In genomic region chr16:74305978-74306784, GRCh38 we compare ENCODE assay signal across 23 cellular contexts. TPM values are rescaled to one million over a fixed set of nuclear protein-coding genes. Genes with fewer than 3 reads are reported as not detected.
A peak's percentile ranks its signal among the peaks of the same experiment; 100 is the strongest.
DNase-seq lines count a peak whose midpoint lies in the region; ATAC-seq, FAIRE-seq and TF ChIP-seq lines count a peak whose summit lies in the region.
"Had no signal": no experiment of that assay in that cellular context is flagged by ENCODE, and none has a peak within 500 bp of the region (broad histone marks: within the 10 kb centered on the region; RNA-seq: fewer than 3 reads in every experiment).

No MANE protein-coding gene starts in this region.

- CTCF ChIA-PET in activated CD4-positive, alpha-beta T cell treated with anti-CD3 and anti-CD28 coated beads for 36 hours (lab: Charles Lee): interaction anchor here (1.0 to 1.7 kb wide), 2 partner anchors 9 to 14 kb away, joined by 4 to 6 read pairs; no protein-coding TSS in a partner anchor
- CTCF ChIA-PET in naive thymus-derived CD4-positive, alpha-beta T cell (lab: Charles Lee): interaction anchor here (0.6 kb wide), 1 partner anchor 130 kb away, joined by 3 read pairs; no protein-coding TSS in a partner anchor

- no peaks in the 10 kb centered on the region for H3K27me3 Mint-ChIP-seq in activated CD4-positive, alpha-beta T cell treated with anti-CD3 and anti-CD28 coated beads for 36 hours
- no peaks in the 10 kb centered on the region for H3K27me3 Mint-ChIP-seq in activated naive CD8-positive, alpha-beta T cell treated with anti-CD3 and anti-CD28 coated beads for 36 hours
- no peaks in the 10 kb centered on the region for H3K27me3 Mint-ChIP-seq in naive thymus-derived CD4-positive, alpha-beta T cell
- H3K27me3 Mint-ChIP-seq: activated naive CD4-positive, alpha-beta T cell treated with anti-CD3 and anti-CD28 coated beads, Interleukin-2, amount 10 ng/mL, durations not matched to agents 7 days and 5 days had no signal

- no peaks in the 10 kb centered on the region for H3K9me3 ChIP-seq in naive thymus-derived CD4-positive, alpha-beta T cell (ENCODE audit: control insufficient read depth in 2 of 3, low read length in 3 of 3)
- H3K9me3 ChIP-seq: BE2C, Peyer's patch, psoas muscle, tibial artery had no signal

- intact Hi-C loops in activated CD4-positive, alpha-beta T cell treated with anti-CD3 and anti-CD28 coated beads for 36 hours (cut with DNase I, micrococcal nuclease): no loop called here
- intact Hi-C loops in naive thymus-derived CD4-positive, alpha-beta T cell (cut with micrococcal nuclease): loop anchor here in 1 of 2 donors (5.0 kb wide), 1 partner anchor 126 kb away; no protein-coding TSS in a partner anchor

- ATAC-seq in activated CD4-positive, alpha-beta T cell treated with anti-CD3 and anti-CD28 coated beads for 36 hours: peak; percentile 57
- no peak for ATAC-seq in naive thymus-derived CD4-positive, alpha-beta T cell
- ATAC-seq in GM21381 (IDR thresholded peaks at IDR 0.05; ENCODE audit: unreplicated experiment): no peak
- ATAC-seq: psoas muscle had no signal

- no peaks in the 10 kb centered on the region for H3K9me3 Mint-ChIP-seq in activated CD4-positive, alpha-beta T cell treated with anti-CD3 and anti-CD28 coated beads for 36 hours (ENCODE audit: low read depth)
- no peaks in the 10 kb centered on the region for H3K9me3 Mint-ChIP-seq in activated naive CD8-positive, alpha-beta T cell treated with anti-CD3 and anti-CD28 coated beads for 36 hours
- H3K9me3 Mint-ChIP-seq in naive thymus-derived CD4-positive, alpha-beta T cell: no peaks in the 10 kb centered on the region
- H3K9me3 Mint-ChIP-seq: activated naive CD4-positive, alpha-beta T cell treated with anti-CD3 and anti-CD28 coated beads, Interleukin-2, amount 10 ng/mL, durations not matched to agents 7 days and 5 days; neural progenitor cell had no signal

- no peak for TF ChIP-seq POLR2A in GM12891 (IDR thresholded peaks at IDR 0.05; ENCODE audit: low read depth, low read length)

- no peaks in the 10 kb centered on the region for H3K4me1 ChIP-seq in naive thymus-derived CD4-positive, alpha-beta T cell (ENCODE audit: control insufficient read depth in 2 of 2, insufficient read depth in 2 of 2, low read length in 2 of 2)
- H3K4me1 ChIP-seq: BE2C, neural progenitor cell, Peyer's patch, psoas muscle, tibial artery had no signal

- POLR2A ChIA-PET in activated CD4-positive, alpha-beta T cell treated with anti-CD3 and anti-CD28 coated beads for 36 hours (lab: Charles Lee): no interaction called here
- POLR2A ChIA-PET in naive thymus-derived CD4-positive, alpha-beta T cell (lab: Charles Lee): interaction anchor here (3.8 kb wide), 1 partner anchor 9 kb away, joined by 19 read pairs; the partner anchor contains the start of gene PSMD7

- FAIRE-seq in GM12891 (lab: Jason Lieb, UNC): no peak

- H3K36me3 Mint-ChIP-seq in activated CD4-positive, alpha-beta T cell treated with anti-CD3 and anti-CD28 coated beads for 36 hours (ENCODE audit: low read depth): peaks cover 53% of the 10 kb centered on the region
- H3K36me3 Mint-ChIP-seq in activated naive CD8-positive, alpha-beta T cell treated with anti-CD3 and anti-CD28 coated beads for 36 hours: peaks cover 19% of the 10 kb centered on the region
- peaks cover 6 to 36% (median 17%) of the 10 kb centered on the region in 5 donors for H3K36me3 Mint-ChIP-seq in naive thymus-derived CD4-positive, alpha-beta T cell

- H3K36me3 ChIP-seq in naive thymus-derived CD4-positive, alpha-beta T cell (ENCODE audit: control insufficient read depth in 2 of 3, insufficient read depth in 3 of 3, low read length in 3 of 3): peaks cover 41 to 65% (median 41%) of the 10 kb centered on the region in 3 experiments

- DNase-seq in activated CD4-positive, alpha-beta T cell treated with anti-CD3 and anti-CD28 coated beads for 36 hours: no peak
- DNase-seq in activated CD4-positive, alpha-beta T cell treated with anti-CD3 and anti-CD28 coated beads for 1 hour: no peak
- DNase-seq in GM12891 (ENCODE audit: insufficient read length, low spot score): no peak
- DNase-seq in activated naive CD8-positive, alpha-beta T cell treated with anti-CD3 and anti-CD28 coated beads for 36 hours: no peak
- no peak for DNase-seq in naive thymus-derived CD4-positive, alpha-beta T cell
- no peak for DNase-seq in stimulated activated CD4-positive, alpha-beta T cell treated with anti-CD3 and anti-CD28 coated beads, Interleukin-2, amount 100 ng/mL, for 48 hours
- DNase-seq in ureter (ENCODE audit: low spot score): no peak
- DNase-seq: activated naive CD4-positive, alpha-beta T cell treated with anti-CD3 and anti-CD28 coated beads, Interleukin-2, amount 10 ng/mL, durations not matched to agents 7 days and 5 days; aorta; BE2C; central memory CD4-positive, alpha-beta T cell; COR-L47; DMS79; NCI-H1048; NCI-H2029 treated with DMSO at 0.1 percent for 48 hours; Peyer's patch; psoas muscle; stimulated activated CD4-positive, alpha-beta T cell treated with anti-CD3 and anti-CD28 coated beads, Interleukin-4, amount 100 ng/mL, for 1 hour; stimulated activated naive CD4-positive, alpha-beta T cell treated with Interleukin-2 at 50 U/mL for 16 hours; tibial artery had no signal

- H3K4me3 Mint-ChIP-seq in activated CD4-positive, alpha-beta T cell treated with anti-CD3 and anti-CD28 coated beads for 36 hours: no peak overlapping the region
- H3K4me3 Mint-ChIP-seq in activated naive CD8-positive, alpha-beta T cell treated with anti-CD3 and anti-CD28 coated beads for 36 hours: no peak overlapping the region
- H3K4me3 Mint-ChIP-seq in naive thymus-derived CD4-positive, alpha-beta T cell: no peak overlapping the region
- H3K4me3 Mint-ChIP-seq: activated naive CD4-positive, alpha-beta T cell treated with anti-CD3 and anti-CD28 coated beads, Interleukin-2, amount 10 ng/mL, durations not matched to agents 7 days and 5 days; neural progenitor cell had no signal

- H3K4me3 ChIP-seq in naive thymus-derived CD4-positive, alpha-beta T cell (ENCODE audit: low read length): no peak overlapping the region
- H3K4me3 ChIP-seq: neural progenitor cell, Peyer's patch, psoas muscle, tibial artery had no signal

- H3K27ac Mint-ChIP-seq in activated CD4-positive, alpha-beta T cell treated with anti-CD3 and anti-CD28 coated beads for 36 hours: no peak overlapping the region
- peak overlapping the region; percentile 25 for H3K27ac Mint-ChIP-seq in activated naive CD8-positive, alpha-beta T cell treated with anti-CD3 and anti-CD28 coated beads for 36 hours
- peak overlapping the region in 2 of 9 donors; percentile 38 to 46 for H3K27ac Mint-ChIP-seq in naive thymus-derived CD4-positive, alpha-beta T cell
- H3K27ac Mint-ChIP-seq: activated naive CD4-positive, alpha-beta T cell treated with anti-CD3 and anti-CD28 coated beads, Interleukin-2, amount 10 ng/mL, durations not matched to agents 7 days and 5 days; neural progenitor cell had no signal

- peak overlapping the region; percentile 11 for H3K27ac ChIP-seq in naive thymus-derived CD4-positive, alpha-beta T cell (ENCODE audit: low read depth, low read length)
- H3K27ac ChIP-seq: epithelial cell of prostate, neural progenitor cell, Peyer's patch, psoas muscle, tibial artery had no signal

- H3K4me1 Mint-ChIP-seq in activated CD4-positive, alpha-beta T cell treated with anti-CD3 and anti-CD28 coated beads for 36 hours: peaks cover 1% of the 10 kb centered on the region
- H3K4me1 Mint-ChIP-seq in activated naive CD8-positive, alpha-beta T cell treated with anti-CD3 and anti-CD28 coated beads for 36 hours: peaks cover 3% of the 10 kb centered on the region
- peaks cover 0 to 4% (median 1%) of the 10 kb centered on the region in 7 donors for H3K4me1 Mint-ChIP-seq in naive thymus-derived CD4-positive, alpha-beta T cell
- H3K4me1 Mint-ChIP-seq: activated naive CD4-positive, alpha-beta T cell treated with anti-CD3 and anti-CD28 coated beads, Interleukin-2, amount 10 ng/mL, durations not matched to agents 7 days and 5 days; neural progenitor cell had no signal

- H3K27me3 ChIP-seq in naive thymus-derived CD4-positive, alpha-beta T cell (ENCODE audit: control insufficient read depth in 2 of 2, insufficient read depth in 2 of 2, low read length in 2 of 2): no peaks in the 10 kb centered on the region
- H3K27me3 ChIP-seq: BE2C, neural progenitor cell, Peyer's patch, tibial artery had no signal

TF ChIP-seq in GM12891, 5 proteins besides CTCF, POLR2A, EP300 and RAD21:
- peak; percentile 75 for TF ChIP-seq POLR2AphosphoS5 (IDR thresholded peaks at IDR 0.05; ENCODE audit: low read depth, low read length)
- no peak for TF ChIP-seq POU2F2 (IDR thresholded peaks at IDR 0.05; ENCODE audit: low read depth, low read length)

RNA-seq across cellular contexts. Expression of gene PSMD7, which starts 9.6 kb away (rescaled TPM):
- 100 to 1,000 TPM; 122 to 134 TPM for total RNA-seq in activated CD4-positive, alpha-beta T cell treated with anti-CD3 and anti-CD28 coated beads for 36 hours
- polyA plus RNA-seq in GM12891 (2012; ENCODE audit: low read depth, missing spikeins): 101 TPM
- total RNA-seq in activated naive CD8-positive, alpha-beta T cell treated with anti-CD3 and anti-CD28 coated beads for 36 hours: 100 to 1,000 TPM; 135 to 145 TPM
- total RNA-seq in naive thymus-derived CD4-positive, alpha-beta T cell: 100 to 1,000 TPM in 1 of 5 experiments, 10 to 100 TPM in 4; 61.1 to 107 (median 71.3) TPM
- polyA plus RNA-seq in naive thymus-derived CD4-positive, alpha-beta T cell: 100 to 1,000 TPM; 106 to 126 TPM
- total RNA-seq in ureter: 83.3 TPM
